Comparison of ENCODE assay signal across 3 cellular contexts in genomic region chr1:39504436-39504835, GRCh38. TPM values are rescaled to one million over a fixed set of nuclear protein-coding genes. Genes with fewer than 3 reads are reported as not detected.
"Had no signal": no experiment of that assay in that cellular context is flagged by ENCODE, and none has a peak within 500 bp of the region (broad histone marks: within the 10 kb centered on the region; RNA-seq: fewer than 3 reads in every experiment).

No MANE protein-coding gene starts in this region.

RNA-seq across cellular contexts. Expression of gene BMP8A, which starts 13.0 kb away (rescaled TPM):
- total RNA-seq: RPMI7951, SJSA1, SK-MEL-5 had no signal
